In the genomic region with DNA sequence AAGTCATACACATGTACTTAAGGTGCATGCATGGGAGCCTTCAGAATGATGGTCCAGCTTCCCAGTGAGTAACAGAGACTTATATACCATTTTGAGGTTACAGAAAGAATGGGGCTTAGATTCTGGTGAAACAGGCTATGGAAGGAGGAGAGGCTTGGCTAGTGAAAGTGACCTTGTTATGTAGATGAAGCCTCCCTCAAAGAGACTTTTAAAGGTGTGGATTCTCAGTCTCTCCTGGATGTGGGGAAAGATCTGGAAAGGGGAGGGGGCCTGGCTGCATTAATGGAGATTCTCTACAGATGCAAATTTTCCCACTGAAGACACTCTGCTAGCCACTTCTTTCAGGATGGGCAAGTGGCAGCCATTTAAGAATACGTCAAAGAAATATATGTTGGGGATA, we compare ENCODE assay signal across 1 cellular context.
TF ChIP-seq lines count a peak whose summit lies in the region.

No MANE protein-coding gene starts in this region.

TF ChIP-seq in GM23338, 12 proteins besides CTCF, POLR2A, EP300 and RAD21:
- TF ChIP-seq CREB1 (CRISPR knock-in tag; IDR thresholded peaks at IDR 0.05; ENCODE audit: low read depth) (no peak), EZH2 (IDR thresholded peaks at IDR 0.05; ENCODE audit: low read depth, unreplicated experiment) (no peak), ZNF114 (CRISPR knock-in tag; IDR thresholded peaks at IDR 0.05) (no peak), POLR2AphosphoS5 (IDR thresholded peaks at IDR 0.05; ENCODE audit: low read depth) (no peak), ZNF331 (CRISPR knock-in tag; IDR thresholded peaks at IDR 0.05; ENCODE audit: low read depth) (no peak), STAT1 (IDR thresholded peaks at IDR 0.05; ENCODE audit: unreplicated experiment) (no peak), NANOG (IDR thresholded peaks at IDR 0.05; ENCODE audit: borderline replicate concordance) (no peak), JUNB (IDR thresholded peaks at IDR 0.05; ENCODE audit: unreplicated experiment) (no peak), EZH2phosphoT487 (IDR thresholded peaks at IDR 0.05; ENCODE audit: unreplicated experiment) (no peak)
- TF ChIP-seq, protein P1, sequence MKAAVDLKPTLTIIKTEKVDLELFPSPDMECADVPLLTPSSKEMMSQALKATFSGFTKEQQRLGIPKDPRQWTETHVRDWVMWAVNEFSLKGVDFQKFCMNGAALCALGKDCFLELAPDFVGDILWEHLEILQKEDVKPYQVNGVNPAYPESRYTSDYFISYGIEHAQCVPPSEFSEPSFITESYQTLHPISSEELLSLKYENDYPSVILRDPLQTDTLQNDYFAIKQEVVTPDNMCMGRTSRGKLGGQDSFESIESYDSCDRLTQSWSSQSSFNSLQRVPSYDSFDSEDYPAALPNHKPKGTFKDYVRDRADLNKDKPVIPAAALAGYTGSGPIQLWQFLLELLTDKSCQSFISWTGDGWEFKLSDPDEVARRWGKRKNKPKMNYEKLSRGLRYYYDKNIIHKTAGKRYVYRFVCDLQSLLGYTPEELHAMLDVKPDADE (IDR thresholded peaks at IDR 0.05): no peak
- TF ChIP-seq, protein P2, sequence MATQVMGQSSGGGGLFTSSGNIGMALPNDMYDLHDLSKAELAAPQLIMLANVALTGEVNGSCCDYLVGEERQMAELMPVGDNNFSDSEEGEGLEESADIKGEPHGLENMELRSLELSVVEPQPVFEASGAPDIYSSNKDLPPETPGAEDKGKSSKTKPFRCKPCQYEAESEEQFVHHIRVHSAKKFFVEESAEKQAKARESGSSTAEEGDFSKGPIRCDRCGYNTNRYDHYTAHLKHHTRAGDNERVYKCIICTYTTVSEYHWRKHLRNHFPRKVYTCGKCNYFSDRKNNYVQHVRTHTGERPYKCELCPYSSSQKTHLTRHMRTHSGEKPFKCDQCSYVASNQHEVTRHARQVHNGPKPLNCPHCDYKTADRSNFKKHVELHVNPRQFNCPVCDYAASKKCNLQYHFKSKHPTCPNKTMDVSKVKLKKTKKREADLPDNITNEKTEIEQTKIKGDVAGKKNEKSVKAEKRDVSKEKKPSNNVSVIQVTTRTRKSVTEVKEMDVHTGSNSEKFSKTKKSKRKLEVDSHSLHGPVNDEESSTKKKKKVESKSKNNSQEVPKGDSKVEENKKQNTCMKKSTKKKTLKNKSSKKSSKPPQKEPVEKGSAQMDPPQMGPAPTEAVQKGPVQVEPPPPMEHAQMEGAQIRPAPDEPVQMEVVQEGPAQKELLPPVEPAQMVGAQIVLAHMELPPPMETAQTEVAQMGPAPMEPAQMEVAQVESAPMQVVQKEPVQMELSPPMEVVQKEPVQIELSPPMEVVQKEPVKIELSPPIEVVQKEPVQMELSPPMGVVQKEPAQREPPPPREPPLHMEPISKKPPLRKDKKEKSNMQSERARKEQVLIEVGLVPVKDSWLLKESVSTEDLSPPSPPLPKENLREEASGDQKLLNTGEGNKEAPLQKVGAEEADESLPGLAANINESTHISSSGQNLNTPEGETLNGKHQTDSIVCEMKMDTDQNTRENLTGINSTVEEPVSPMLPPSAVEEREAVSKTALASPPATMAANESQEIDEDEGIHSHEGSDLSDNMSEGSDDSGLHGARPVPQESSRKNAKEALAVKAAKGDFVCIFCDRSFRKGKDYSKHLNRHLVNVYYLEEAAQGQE (IDR thresholded peaks at IDR 0.05; ENCODE audit: unreplicated experiment): no peak
- TF ChIP-seq, protein P3, sequence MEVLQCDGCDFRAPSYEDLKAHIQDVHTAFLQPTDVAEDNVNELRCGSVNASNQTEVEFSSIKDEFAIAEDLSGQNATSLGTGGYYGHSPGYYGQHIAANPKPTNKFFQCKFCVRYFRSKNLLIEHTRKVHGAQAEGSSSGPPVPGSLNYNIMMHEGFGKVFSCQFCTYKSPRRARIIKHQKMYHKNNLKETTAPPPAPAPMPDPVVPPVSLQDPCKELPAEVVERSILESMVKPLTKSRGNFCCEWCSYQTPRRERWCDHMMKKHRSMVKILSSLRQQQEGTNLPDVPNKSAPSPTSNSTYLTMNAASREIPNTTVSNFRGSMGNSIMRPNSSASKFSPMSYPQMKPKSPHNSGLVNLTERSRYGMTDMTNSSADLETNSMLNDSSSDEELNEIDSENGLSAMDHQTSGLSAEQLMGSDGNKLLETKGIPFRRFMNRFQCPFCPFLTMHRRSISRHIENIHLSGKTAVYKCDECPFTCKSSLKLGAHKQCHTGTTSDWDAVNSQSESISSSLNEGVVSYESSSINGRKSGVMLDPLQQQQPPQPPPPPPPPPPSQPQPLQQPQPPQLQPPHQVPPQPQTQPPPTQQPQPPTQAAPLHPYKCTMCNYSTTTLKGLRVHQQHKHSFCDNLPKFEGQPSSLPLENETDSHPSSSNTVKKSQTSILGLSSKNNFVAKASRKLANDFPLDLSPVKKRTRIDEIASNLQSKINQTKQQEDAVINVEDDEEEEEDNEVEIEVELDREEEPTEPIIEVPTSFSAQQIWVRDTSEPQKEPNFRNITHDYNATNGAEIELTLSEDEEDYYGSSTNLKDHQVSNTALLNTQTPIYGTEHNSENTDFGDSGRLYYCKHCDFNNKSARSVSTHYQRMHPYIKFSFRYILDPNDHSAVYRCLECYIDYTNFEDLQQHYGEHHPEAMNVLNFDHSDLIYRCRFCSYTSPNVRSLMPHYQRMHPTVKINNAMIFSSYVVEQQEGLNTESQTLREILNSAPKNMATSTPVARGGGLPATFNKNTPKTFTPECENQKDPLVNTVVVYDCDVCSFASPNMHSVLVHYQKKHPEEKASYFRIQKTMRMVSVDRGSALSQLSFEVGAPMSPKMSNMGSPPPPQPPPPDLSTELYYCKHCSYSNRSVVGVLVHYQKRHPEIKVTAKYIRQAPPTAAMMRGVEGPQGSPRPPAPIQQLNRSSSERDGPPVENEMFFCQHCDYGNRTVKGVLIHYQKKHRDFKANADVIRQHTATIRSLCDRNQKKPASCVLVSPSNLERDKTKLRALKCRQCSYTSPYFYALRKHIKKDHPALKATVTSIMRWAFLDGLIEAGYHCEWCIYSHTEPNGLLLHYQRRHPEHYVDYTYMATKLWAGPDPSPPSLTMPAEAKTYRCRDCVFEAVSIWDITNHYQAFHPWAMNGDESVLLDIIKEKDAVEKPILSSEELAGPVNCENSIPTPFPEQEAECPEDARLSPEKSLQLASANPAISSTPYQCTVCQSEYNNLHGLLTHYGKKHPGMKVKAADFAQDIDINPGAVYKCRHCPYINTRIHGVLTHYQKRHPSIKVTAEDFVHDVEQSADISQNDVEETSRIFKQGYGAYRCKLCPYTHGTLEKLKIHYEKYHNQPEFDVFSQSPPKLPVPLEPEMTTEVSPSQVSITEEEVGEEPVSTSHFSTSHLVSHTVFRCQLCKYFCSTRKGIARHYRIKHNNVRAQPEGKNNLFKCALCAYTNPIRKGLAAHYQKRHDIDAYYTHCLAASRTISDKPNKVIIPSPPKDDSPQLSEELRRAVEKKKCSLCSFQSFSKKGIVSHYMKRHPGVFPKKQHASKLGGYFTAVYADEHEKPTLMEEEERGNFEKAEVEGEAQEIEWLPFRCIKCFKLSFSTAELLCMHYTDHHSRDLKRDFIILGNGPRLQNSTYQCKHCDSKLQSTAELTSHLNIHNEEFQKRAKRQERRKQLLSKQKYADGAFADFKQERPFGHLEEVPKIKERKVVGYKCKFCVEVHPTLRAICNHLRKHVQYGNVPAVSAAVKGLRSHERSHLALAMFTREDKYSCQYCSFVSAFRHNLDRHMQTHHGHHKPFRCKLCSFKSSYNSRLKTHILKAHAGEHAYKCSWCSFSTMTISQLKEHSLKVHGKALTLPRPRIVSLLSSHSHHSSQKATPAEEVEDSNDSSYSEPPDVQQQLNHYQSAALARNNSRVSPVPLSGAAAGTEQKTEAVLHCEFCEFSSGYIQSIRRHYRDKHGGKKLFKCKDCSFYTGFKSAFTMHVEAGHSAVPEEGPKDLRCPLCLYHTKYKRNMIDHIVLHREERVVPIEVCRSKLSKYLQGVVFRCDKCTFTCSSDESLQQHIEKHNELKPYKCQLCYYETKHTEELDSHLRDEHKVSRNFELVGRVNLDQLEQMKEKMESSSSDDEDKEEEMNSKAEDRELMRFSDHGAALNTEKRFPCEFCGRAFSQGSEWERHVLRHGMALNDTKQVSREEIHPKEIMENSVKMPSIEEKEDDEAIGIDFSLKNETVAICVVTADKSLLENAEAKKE (CRISPR knock-in tag; IDR thresholded peaks at IDR 0.05): no peak
